ENCODE assay signal across 20 cellular contexts in the genomic region with DNA sequence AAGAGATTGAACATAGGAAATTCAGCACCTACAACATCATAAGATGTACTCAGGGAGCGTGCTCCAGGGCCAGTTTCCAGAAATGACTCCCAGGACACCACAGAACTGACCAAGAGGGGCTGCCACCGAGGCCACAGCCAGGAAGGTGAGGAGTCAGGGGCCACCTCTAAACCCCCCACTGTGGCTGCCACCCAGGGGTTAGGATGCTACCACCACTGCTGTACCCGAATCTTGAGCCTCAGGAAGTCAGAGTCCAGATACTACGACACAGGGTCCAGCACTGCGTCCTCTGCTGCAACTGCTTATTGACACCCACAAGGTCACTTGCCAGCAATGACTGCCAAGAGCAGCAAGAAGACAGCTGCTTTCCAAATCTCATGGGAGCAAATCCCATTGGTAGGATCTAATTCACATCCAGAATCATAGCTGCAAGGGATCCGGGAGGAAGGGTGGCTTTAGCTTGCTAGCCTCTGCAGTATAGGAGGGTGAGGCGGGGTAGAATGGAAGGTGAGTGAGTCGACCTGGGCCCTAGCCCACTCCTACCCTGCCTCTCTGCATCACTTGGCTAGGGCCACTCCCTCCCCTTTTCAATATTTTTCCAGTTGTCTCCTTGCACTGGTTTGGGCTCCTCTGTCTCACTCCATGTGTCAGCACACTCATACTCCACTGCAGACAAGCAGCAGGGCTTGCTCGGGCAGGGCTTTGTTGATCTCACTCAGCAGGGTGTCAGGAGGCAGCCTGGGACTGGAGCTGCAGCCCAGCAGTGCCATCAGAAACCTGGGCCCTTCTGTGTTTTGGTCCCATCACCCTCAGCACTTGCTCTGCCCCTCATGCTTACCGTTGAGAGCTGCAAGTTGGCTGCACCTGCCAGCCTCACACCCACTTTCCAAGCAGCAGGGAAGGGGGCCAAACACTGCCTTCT. TPM values are rescaled to one million over a fixed set of nuclear protein-coding genes. Genes with fewer than 3 reads are reported as not detected.
DNase-seq lines count a peak whose midpoint lies in the region; ATAC-seq, FAIRE-seq and TF ChIP-seq lines count a peak whose summit lies in the region.
"Had no signal": no experiment of that assay in that cellular context is flagged by ENCODE, and none has a peak within 500 bp of the region (broad histone marks: within the 10 kb centered on the region; RNA-seq: fewer than 3 reads in every experiment).

No MANE protein-coding gene starts in this region.

- no peak overlapping the region for H4K5ac ChIP-seq in H1 (ENCODE audit: insufficient read length, low read depth, low read length)

- no peak overlapping the region for H3K56ac ChIP-seq in H1 (replicated peaks; ENCODE audit: insufficient read length, low read depth, low read length)

- no peak overlapping the region for H3K27ac Mint-ChIP-seq in activated CD8-positive, alpha-beta memory T cell treated with anti-CD3 and anti-CD28 coated beads, Interleukin-2, amount 10 ng/mL, durations not matched to agents 7 days and 5 days

- H4K20me1 ChIP-seq in Loucy (ENCODE audit: insufficient read depth, low read length, poor library complexity, severe bottlenecking) = no peaks in the 10 kb centered on the region
- no peaks in the 10 kb centered on the region for H4K20me1 ChIP-seq in H1 (replicated peaks in 1 of 2; ENCODE audit: control insufficient read depth in 1 of 2, insufficient read depth in 2 of 2, low read length in 2 of 2)

- H3K23me2 ChIP-seq in H1 (ENCODE audit: low read depth, low read length) = no peaks in the 10 kb centered on the region; the same call in 1 of the 2 replicates

- CTCF ChIA-PET in activated CD8-positive, alpha-beta memory T cell treated with anti-CD3 and anti-CD28 coated beads, Interleukin-2, amount 10 ng/mL, durations not matched to agents 7 days and 5 days (lab: Charles Lee) = interaction anchor here (1.0 to 1.7 kb wide), 7 partner anchors 9 to 98 kb away, joined by 3 to 6 read pairs (median 3); partner anchors contain the start of gene CYTH4
- CTCF ChIA-PET in H1 (lab: Charles Lee; ENCODE audit: partially characterized antibody) = interaction anchor here (1.2 to 1.6 kb wide), 5 partner anchors 27 to 140 kb away, joined by 3 to 6 read pairs (median 3); no protein-coding TSS in a partner anchor

- H3K4me1 ChIP-seq in Loucy (ENCODE audit: insufficient read depth, low read length, poor library complexity, severe bottlenecking) = peaks cover 41% of the 10 kb centered on the region
- peaks cover 0 to 7% (median 2%) of the 10 kb centered on the region in 4 experiments; a peak in 4 of 7 replicates for H3K4me1 ChIP-seq in H1 (replicated peaks in 1 of 4; ENCODE audit: control insufficient read depth in 3 of 4, insufficient read depth in 4 of 4, low read length in 3 of 4)
- H3K4me1 ChIP-seq in rectal smooth muscle tissue (ENCODE audit: control insufficient read depth, insufficient read depth, low read length) = no peaks in the 10 kb centered on the region

- no peak overlapping the region for H4K8ac ChIP-seq in H1 (ENCODE audit: extremely low read depth, insufficient read depth, low read length)

- no peak overlapping the region for H3K18ac ChIP-seq in H1 (ENCODE audit: extremely low read depth, low read length)

- H2BK5ac ChIP-seq in H1 (ENCODE audit: low read depth, low read length) = no peak overlapping the region

- DNase-seq in activated CD8-positive, alpha-beta memory T cell treated with anti-CD3 and anti-CD28 coated beads, Interleukin-2, amount 50 U/mL, for 48 hours = peak; percentile 42
- no peak for DNase-seq in activated CD8-positive, alpha-beta memory T cell treated with anti-CD3 and anti-CD28 coated beads, Interleukin-2, amount 10 ng/mL, durations not matched to agents 7 days and 5 days
- no peak for DNase-seq in H1 (ENCODE audit: low read depth in 1 of 2, low spot score in 2 of 2)
- DNase-seq in central memory CD4-positive, alpha-beta T cell = no peak
- DNase-seq: DMS153, EL, HCEC 1CT, NCI-H1092 treated with DMSO at 0.1 percent for 48 hours, NCI-H1694, NCI-H774, SHP77 had no signal

- H3K23ac ChIP-seq in H1 (ENCODE audit: insufficient read length) = no peak overlapping the region

- no peak overlapping the region for H2BK12ac ChIP-seq in H1 (ENCODE audit: low read depth, low read length)

- H3K9me3 ChIP-seq in Loucy (ENCODE audit: insufficient read depth, low read depth, low read length) (peaks cover 9% of the 10 kb centered on the region; the same call in 1 of the 2 replicates), H1 (ENCODE audit: insufficient read depth in 2 of 2, low read depth in 1 of 2, low read length in 1 of 2) (peaks cover 12% of the 10 kb centered on the region in 2 experiments)

- H2AK5ac ChIP-seq in H1 (ENCODE audit: low read depth, low read length) = 0 out of 2 replicates have a peak overlapping the region, but pooled peaks have one; percentile 32

- POLR2A ChIA-PET in H1 (lab: Charles Lee; ENCODE audit: partially characterized antibody) = no interaction called here

- no peaks in the 10 kb centered on the region for H3K9me2 ChIP-seq in Loucy (replicated peaks; ENCODE audit: low read depth, low read length)

- no peak overlapping the region for H3K27ac ChIP-seq in H1 (ENCODE audit: low read depth, low read length)
- no peak overlapping the region for H3K27ac ChIP-seq in rectal smooth muscle tissue (ENCODE audit: low read depth, low read length)
- H3K27ac ChIP-seq: C4-2B had no signal

- no peak for TF ChIP-seq EP300 in H1 (IDR thresholded peaks at IDR 0.05; ENCODE audit: borderline replicate concordance in 1 of 2, low read depth in 2 of 2, low read length in 2 of 2)

- no peak overlapping the region for H2BK15ac ChIP-seq in H1 (ENCODE audit: low read length)

- 87% methylated on average over 10 of the region's 10 CpGs; no CpG with 5 or more reads in 1 of the 2 experiments for WGBS in H1 (ENCODE audit: extremely low coverage in 1 of 2, insufficient coverage in 1 of 2, insufficient read length in 1 of 2, insufficient replicate concordance in 2 of 2, low coverage in 1 of 2, low lambda C conversion rate in 2 of 2, missing lambda C conversion rate in 1 of 2), 2 experiments

- no peak overlapping the region for H3K4ac ChIP-seq in H1 (replicated peaks; ENCODE audit: insufficient read length, low read depth, low read length)

- TF ChIP-seq POLR2A in H1 (IDR thresholded peaks at IDR 0.05; ENCODE audit: control extremely low read depth in 1 of 2, low read depth in 2 of 2, low read length in 2 of 2) = no peak

- H3K27me3 ChIP-seq in Loucy (ENCODE audit: insufficient read depth, low read length, poor library complexity, severe bottlenecking) (no peaks in the 10 kb centered on the region), H1 (replicated peaks in 1 of 4; ENCODE audit: control insufficient read depth in 3 of 4, extremely low read depth in 1 of 4, insufficient read depth in 3 of 4, low read length in 3 of 4) (peaks cover 0 to 12% (median 7%) of the 10 kb centered on the region in 4 experiments; a peak in 2 of 7 replicates), rectal smooth muscle tissue (ENCODE audit: control insufficient read depth, insufficient read depth, low read length) (peaks cover 20% of the 10 kb centered on the region)

- no peak for TF ChIP-seq RAD21 in H1 (IDR thresholded peaks at IDR 0.05 in 1 of 2, conservative IDR thresholded peaks at IDR 0.05 in 1 of 2; ENCODE audit: low read depth in 2 of 2, low read length in 2 of 2)

- H3K4me3 ChIP-seq in Loucy (ENCODE audit: low read length, poor library complexity, severe bottlenecking) (no peak overlapping the region), H1 (ENCODE audit: extremely low read depth in 1 of 4, insufficient read depth in 2 of 4, low read depth in 3 of 4, low read length in 4 of 4) (no peak overlapping the region), rectal smooth muscle tissue (ENCODE audit: low read length) (peak overlapping the region; percentile 15)

- no peak overlapping the region for H4K91ac ChIP-seq in H1 (replicated peaks; ENCODE audit: insufficient read length, low read length)

- no peaks in the 10 kb centered on the region for H3K79me2 ChIP-seq in Loucy (ENCODE audit: insufficient read depth, low read length)
- H3K79me2 ChIP-seq in H1 (ENCODE audit: control insufficient read depth in 1 of 2, insufficient read depth in 2 of 2, low read length in 2 of 2) = no peaks in the 10 kb centered on the region

- H3K4me2 ChIP-seq in Loucy (ENCODE audit: low read depth, low read length, poor library complexity, severe bottlenecking) (no peak overlapping the region), H1 (ENCODE audit: insufficient read depth in 1 of 2, low read depth in 2 of 2, low read length in 2 of 2) (no peak overlapping the region)

- H2BK20ac ChIP-seq in H1 (ENCODE audit: low read length) = no peak overlapping the region

- peaks cover 39% of the 10 kb centered on the region for H3K4me1 Mint-ChIP-seq in activated CD8-positive, alpha-beta memory T cell treated with anti-CD3 and anti-CD28 coated beads, Interleukin-2, amount 10 ng/mL, durations not matched to agents 7 days and 5 days

- H3K4me3 Mint-ChIP-seq in activated CD8-positive, alpha-beta memory T cell treated with anti-CD3 and anti-CD28 coated beads, Interleukin-2, amount 10 ng/mL, durations not matched to agents 7 days and 5 days = no peak overlapping the region

- no peak for FAIRE-seq in H1 (lab: Jason Lieb, UNC)

- no peak overlapping the region for H3K9ac ChIP-seq in Loucy (ENCODE audit: low read depth, low read length, poor library complexity, severe bottlenecking)
- H3K9ac ChIP-seq in H1 (replicated peaks in 1 of 4; ENCODE audit: extremely low read depth in 1 of 4, low read depth in 3 of 4, low read length in 3 of 4) = no peak overlapping the region
- H3K9ac ChIP-seq in rectal smooth muscle tissue (ENCODE audit: low read length) = no peak overlapping the region

- no peaks in the 10 kb centered on the region for H3F3A ChIP-seq in Loucy (ENCODE audit: low read depth)

- H2BK120ac ChIP-seq in H1 (replicated peaks; ENCODE audit: low read depth, low read length) = no peak overlapping the region

- H3K36me3 ChIP-seq in Loucy (ENCODE audit: insufficient read depth, low read length) (no peaks in the 10 kb centered on the region), H1 (ENCODE audit: control insufficient read depth in 2 of 4, insufficient read depth in 4 of 4, low read length in 3 of 4) (no peaks in the 10 kb centered on the region), rectal smooth muscle tissue (ENCODE audit: control insufficient read depth, insufficient read depth, low read length) (no peaks in the 10 kb centered on the region)

- TF ChIP-seq CTCF in Loucy (conservative IDR thresholded peaks at IDR 0.05; ENCODE audit: low read length) (no peak), H1 (IDR thresholded peaks at IDR 0.05; ENCODE audit: control extremely low read depth in 1 of 3, insufficient read depth in 1 of 3, low read depth in 1 of 3, low read length in 3 of 3) (no peak)

- no peak for ATAC-seq in activated CD8-positive, alpha-beta memory T cell treated with anti-CD3 and anti-CD28 coated beads, Interleukin-2, amount 10 ng/mL, durations not matched to agents 7 days and 5 days
- ATAC-seq in GM18873 (IDR thresholded peaks at IDR 0.05; ENCODE audit: low FRiP score, unreplicated experiment) (no peak), GM21619 (IDR thresholded peaks at IDR 0.05; ENCODE audit: unreplicated experiment) (no peak)
- ATAC-seq: Panc1 had no signal

- H3K14ac ChIP-seq in H1 (ENCODE audit: insufficient read length) = no peak overlapping the region

- H3K27me3 Mint-ChIP-seq in activated CD8-positive, alpha-beta memory T cell treated with anti-CD3 and anti-CD28 coated beads, Interleukin-2, amount 10 ng/mL, durations not matched to agents 7 days and 5 days = peaks cover 6% of the 10 kb centered on the region

- H3K9me3 Mint-ChIP-seq in activated CD8-positive, alpha-beta memory T cell treated with anti-CD3 and anti-CD28 coated beads, Interleukin-2, amount 10 ng/mL, durations not matched to agents 7 days and 5 days (ENCODE audit: low read depth) = peaks cover 4% of the 10 kb centered on the region

- peaks cover 5% of the 10 kb centered on the region for H3K36me3 Mint-ChIP-seq in activated CD8-positive, alpha-beta memory T cell treated with anti-CD3 and anti-CD28 coated beads, Interleukin-2, amount 10 ng/mL, durations not matched to agents 7 days and 5 days

- H2AFZ ChIP-seq in Loucy (ENCODE audit: low read length) (0 out of 2 replicates have a peak overlapping the region, but pooled peaks have one; percentile 16), H1 (ENCODE audit: low read length) (no peak overlapping the region)

- no peaks in the 10 kb centered on the region for H3K79me1 ChIP-seq in H1 (ENCODE audit: low read depth, low read length)

RNA-seq across cellular contexts. Expression of gene CYTH4, which starts 18.1 kb away (rescaled TPM):
- 100 to 1,000 TPM in 1 of 2 experiments, 10 to 100 TPM in 1; 97.8 to 123 TPM for total RNA-seq in activated CD8-positive, alpha-beta memory T cell treated with anti-CD3 and anti-CD28 coated beads, Interleukin-2, amount 10 ng/mL, durations not matched to agents 7 days and 5 days
- total RNA-seq in H1 (2021; fragmentation: NEBNext Ultra II Directional; extraction: Animal tissue kit (Norgen Biotek cat#: 25700)) = not detected in 2 replicates
- polyA plus RNA-seq in H1 (2011; rRNA removed) = 0.08 and 0.09 TPM in 2 replicates
- polyA plus RNA-seq in H1 (2011; cell fraction: cytosol; rRNA removed) = 0.43 TPM
- polyA plus RNA-seq in H1 (2011; cell fraction: nucleus; rRNA removed) = 0.16 TPM
- polyA plus RNA-seq in H1 (2012, experiment 1 of 2) = 0.07 to 0.11 TPM in 2 of 4 replicates, not detected in the others
- not detected for polyA plus RNA-seq in H1 (2012, experiment 2 of 2)
- 0.02 TPM for polyA plus RNA-seq in H1 (2013, experiment 1 of 2)
- polyA plus RNA-seq in H1 (2013, experiment 2 of 2) = 0.04 TPM
- 0.10 TPM in 1 of 2 replicates, not detected in the other for polyA minus RNA-seq in H1 (2011; rRNA and poly(A)+ RNA removed)
- not detected for polyA minus RNA-seq in H1 (2011; cell fraction: cytosol; rRNA and poly(A)+ RNA removed)
- not detected for polyA minus RNA-seq in H1 (2011; cell fraction: nucleus; rRNA and poly(A)+ RNA removed)
- total RNA-seq: NCI-H460 had no signal

RNA-seq across cellular contexts. Expression of gene RAC2, which starts 20.2 kb away (rescaled TPM):
- total RNA-seq in activated CD8-positive, alpha-beta memory T cell treated with anti-CD3 and anti-CD28 coated beads, Interleukin-2, amount 10 ng/mL, durations not matched to agents 7 days and 5 days = 100 to 1,000 TPM; 834 to 907 TPM
- 2.1 and 2.3 TPM in 2 replicates for total RNA-seq in H1 (2021; fragmentation: NEBNext Ultra II Directional; extraction: Animal tissue kit (Norgen Biotek cat#: 25700))
- polyA plus RNA-seq in H1 (2011; rRNA removed) = 4.3 and 6.1 TPM in 2 replicates
- 1.5 TPM for polyA plus RNA-seq in H1 (2011; cell fraction: cytosol; rRNA removed)
- 6.4 TPM for polyA plus RNA-seq in H1 (2011; cell fraction: nucleus; rRNA removed)
- polyA plus RNA-seq in H1 (2012, experiment 1 of 2) = 1.6 to 3.7 TPM (median 2.8 TPM) in 4 replicates
- polyA plus RNA-seq in H1 (2012, experiment 2 of 2) = 1.8 TPM
- polyA plus RNA-seq in H1 (2013, experiment 1 of 2) = 4.4 TPM
- polyA plus RNA-seq in H1 (2013, experiment 2 of 2) = 4.1 TPM
- polyA minus RNA-seq in H1 (2011; rRNA and poly(A)+ RNA removed) = 1.7 and 2.9 TPM in 2 replicates
- 3.2 TPM for polyA minus RNA-seq in H1 (2011; cell fraction: cytosol; rRNA and poly(A)+ RNA removed)
- polyA minus RNA-seq in H1 (2011; cell fraction: nucleus; rRNA and poly(A)+ RNA removed) = 3.7 TPM

RNA-seq across cellular contexts. Expression of gene SSTR3, which starts 52.0 kb away (rescaled TPM):
- 1 to 10 TPM; 1.3 to 2.2 TPM for total RNA-seq in activated CD8-positive, alpha-beta memory T cell treated with anti-CD3 and anti-CD28 coated beads, Interleukin-2, amount 10 ng/mL, durations not matched to agents 7 days and 5 days
- total RNA-seq in H1 (2021; fragmentation: NEBNext Ultra II Directional; extraction: Animal tissue kit (Norgen Biotek cat#: 25700)) = 0.22 and 0.54 TPM in 2 replicates
- 0.61 and 0.77 TPM in 2 replicates for polyA plus RNA-seq in H1 (2011; rRNA removed)
- 0.54 TPM for polyA plus RNA-seq in H1 (2011; cell fraction: cytosol; rRNA removed)
- polyA plus RNA-seq in H1 (2011; cell fraction: nucleus; rRNA removed) = 0.53 TPM
- 0.47 to 1.0 TPM (median 0.80 TPM) in 4 replicates for polyA plus RNA-seq in H1 (2012, experiment 1 of 2)
- polyA plus RNA-seq in H1 (2012, experiment 2 of 2) = 0.73 TPM
- 0.14 TPM for polyA plus RNA-seq in H1 (2013, experiment 1 of 2)
- 0.17 TPM for polyA plus RNA-seq in H1 (2013, experiment 2 of 2)
- 0.35 and 1.2 TPM in 2 replicates for polyA minus RNA-seq in H1 (2011; rRNA and poly(A)+ RNA removed)
- polyA minus RNA-seq in H1 (2011; cell fraction: cytosol; rRNA and poly(A)+ RNA removed) = 0.73 TPM
- polyA minus RNA-seq in H1 (2011; cell fraction: nucleus; rRNA and poly(A)+ RNA removed) = 0.50 TPM
- total RNA-seq: A172, HT1080, NCI-H460 had no signal

Comparison
In these comparisons a context has a peak if more than half of its experiments do, and no peak if none do; other contexts are left out.
1. RNA of gene CYTH4, which starts 18.1 kb away (total RNA-seq): 97.8 to 123 TPM in activated CD8-positive, alpha-beta memory T cell treated with anti-CD3 and anti-CD28 coated beads, Interleukin-2, amount 10 ng/mL, durations not matched to agents 7 days and 5 days; not detected in H1; every median in the first group is over 10 times any median in the second.
2. RNA of gene RAC2, which starts 20.2 kb away (total RNA-seq): 834 to 907 TPM in activated CD8-positive, alpha-beta memory T cell treated with anti-CD3 and anti-CD28 coated beads, Interleukin-2, amount 10 ng/mL, durations not matched to agents 7 days and 5 days; 2.1 to 2.3 TPM in H1; every median in the first group is over 100 times any median in the second.